1 cellular context compared by ENCODE assay signal in the genomic region with DNA sequence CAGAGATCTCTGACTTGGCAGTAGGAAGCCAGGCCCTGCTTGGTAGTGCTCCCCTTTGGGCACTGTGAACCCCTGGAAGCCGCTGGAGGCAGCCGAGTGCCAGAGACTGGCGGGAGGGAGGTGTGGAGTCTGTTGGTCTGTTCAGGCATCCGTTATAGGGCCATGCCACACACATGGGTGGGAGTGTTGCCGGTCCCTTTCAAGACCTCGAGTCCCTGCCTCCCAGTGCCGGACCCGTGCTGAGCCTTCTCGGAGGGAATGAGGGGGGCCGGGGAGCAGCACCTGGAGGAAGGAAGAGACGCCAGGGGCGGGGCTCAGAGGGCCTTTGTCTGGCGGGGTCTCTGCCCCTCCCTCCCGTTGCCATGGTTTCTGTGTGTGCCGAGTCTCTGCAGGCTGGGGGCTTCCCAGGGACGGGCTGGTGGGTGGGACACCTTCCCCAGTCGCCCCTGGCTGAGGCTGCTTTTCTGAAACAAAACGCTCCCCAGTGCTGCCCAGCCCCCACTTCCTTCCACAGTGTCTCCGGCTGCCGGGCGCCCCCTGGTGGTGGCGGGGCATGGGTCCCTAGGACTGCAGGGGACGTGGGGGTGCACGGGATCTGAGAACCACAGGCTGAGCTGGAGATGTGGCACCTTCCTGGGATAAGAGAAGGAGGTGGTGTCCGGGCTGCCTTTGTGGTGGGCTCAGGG.
TF ChIP-seq lines count a peak whose summit lies in the region.

No MANE protein-coding gene starts in this region.

TF ChIP-seq in HepG2, 621 proteins besides CTCF, POLR2A, EP300 and RAD21 (continued from another document and continues in another):
- TF ChIP-seq, protein P1, sequence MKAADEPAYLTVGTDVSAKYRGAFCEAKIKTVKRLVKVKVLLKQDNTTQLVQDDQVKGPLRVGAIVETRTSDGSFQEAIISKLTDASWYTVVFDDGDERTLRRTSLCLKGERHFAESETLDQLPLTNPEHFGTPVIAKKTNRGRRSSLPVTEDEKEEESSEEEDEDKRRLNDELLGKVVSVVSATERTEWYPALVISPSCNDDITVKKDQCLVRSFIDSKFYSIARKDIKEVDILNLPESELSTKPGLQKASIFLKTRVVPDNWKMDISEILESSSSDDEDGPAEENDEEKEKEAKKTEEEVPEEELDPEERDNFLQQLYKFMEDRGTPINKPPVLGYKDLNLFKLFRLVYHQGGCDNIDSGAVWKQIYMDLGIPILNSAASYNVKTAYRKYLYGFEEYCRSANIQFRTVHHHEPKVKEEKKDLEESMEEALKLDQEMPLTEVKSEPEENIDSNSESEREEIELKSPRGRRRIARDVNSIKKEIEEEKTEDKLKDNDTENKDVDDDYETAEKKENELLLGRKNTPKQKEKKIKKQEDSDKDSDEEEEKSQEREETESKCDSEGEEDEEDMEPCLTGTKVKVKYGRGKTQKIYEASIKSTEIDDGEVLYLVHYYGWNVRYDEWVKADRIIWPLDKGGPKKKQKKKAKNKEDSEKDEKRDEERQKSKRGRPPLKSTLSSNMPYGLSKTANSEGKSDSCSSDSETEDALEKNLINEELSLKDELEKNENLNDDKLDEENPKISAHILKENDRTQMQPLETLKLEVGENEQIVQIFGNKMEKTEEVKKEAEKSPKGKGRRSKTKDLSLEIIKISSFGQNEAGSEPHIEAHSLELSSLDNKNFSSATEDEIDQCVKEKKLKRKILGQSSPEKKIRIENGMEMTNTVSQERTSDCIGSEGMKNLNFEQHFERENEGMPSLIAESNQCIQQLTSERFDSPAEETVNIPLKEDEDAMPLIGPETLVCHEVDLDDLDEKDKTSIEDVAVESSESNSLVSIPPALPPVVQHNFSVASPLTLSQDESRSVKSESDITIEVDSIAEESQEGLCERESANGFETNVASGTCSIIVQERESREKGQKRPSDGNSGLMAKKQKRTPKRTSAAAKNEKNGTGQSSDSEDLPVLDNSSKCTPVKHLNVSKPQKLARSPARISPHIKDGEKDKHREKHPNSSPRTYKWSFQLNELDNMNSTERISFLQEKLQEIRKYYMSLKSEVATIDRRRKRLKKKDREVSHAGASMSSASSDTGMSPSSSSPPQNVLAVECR (CRISPR knock-in tag; IDR thresholded peaks at IDR 0.05; ENCODE audit: borderline replicate concordance), result peak; percentile 44; the same call in 1 of the 2 replicates
- TF ChIP-seq GLMP (CRISPR knock-in tag; IDR thresholded peaks at IDR 0.05; ENCODE audit: borderline replicate concordance) (no peak), SSRP1 (CRISPR knock-in tag; IDR thresholded peaks at IDR 0.05) (no peak), HNRNPLL (IDR thresholded peaks at IDR 0.05; ENCODE audit: low read depth, low read length, poor library complexity, severe bottlenecking) (peak; percentile 48), ARID2 (CRISPR knock-in tag; IDR thresholded peaks at IDR 0.05; ENCODE audit: borderline replicate concordance) (no peak), NFKB2 (CRISPR knock-in tag; IDR thresholded peaks at IDR 0.05; ENCODE audit: borderline replicate concordance) (no peak), KDM1A (CRISPR knock-in tag; IDR thresholded peaks at IDR 0.05) (no peak), ZNF792 (CRISPR knock-in tag; IDR thresholded peaks at IDR 0.05) (peak; percentile 57; the same call in 1 of the 2 replicates), KDM6A (CRISPR knock-in tag; IDR thresholded peaks at IDR 0.05; ENCODE audit: low read depth) (no peak), SYNCRIP (IDR thresholded peaks at IDR 0.05; ENCODE audit: insufficient read depth, low read depth, low read length) (no peak), NFAT5 (CRISPR knock-in tag; IDR thresholded peaks at IDR 0.05) (no peak), PITX1 (CRISPR knock-in tag; IDR thresholded peaks at IDR 0.05) (peak; percentile 59; the same call in 1 of the 2 replicates), ARID5B (CRISPR knock-in tag; IDR thresholded peaks at IDR 0.05) (0 out of 2 replicates have a peak, but pooled peaks have one; percentile 16), ZNF709 (CRISPR knock-in tag; IDR thresholded peaks at IDR 0.05) (no peak), ZNF879 (CRISPR knock-in tag; IDR thresholded peaks at IDR 0.05) (no peak), NR2F1 (CRISPR knock-in tag; IDR thresholded peaks at IDR 0.05) (no peak), ZNF564 (CRISPR knock-in tag; IDR thresholded peaks at IDR 0.05) (no peak), MED8 (CRISPR knock-in tag; IDR thresholded peaks at IDR 0.05; ENCODE audit: insufficient replicate concordance) (peak; percentile 50), POLR2AphosphoS2 (IDR thresholded peaks at IDR 0.05; ENCODE audit: low read depth, low read length) (no peak), NAIF1 (CRISPR knock-in tag; IDR thresholded peaks at IDR 0.05; ENCODE audit: borderline replicate concordance) (no peak), SIN3A (IDR thresholded peaks at IDR 0.05; ENCODE audit: borderline replicate concordance, low read depth, low read length) (no peak), ZMAT3 (CRISPR knock-in tag; conservative IDR thresholded peaks at IDR 0.05) (0 out of 2 replicates have a peak, but pooled peaks have one; percentile 38), AKAP8 (CRISPR knock-in tag; IDR thresholded peaks at IDR 0.05) (no peak; the same call in 1 of the 2 replicates), SMAD9 (CRISPR knock-in tag; IDR thresholded peaks at IDR 0.05) (no peak), GATAD1 (CRISPR knock-in tag; IDR thresholded peaks at IDR 0.05) (no peak), XBP1 (CRISPR knock-in tag; IDR thresholded peaks at IDR 0.05) (no peak), NCOA1 (CRISPR knock-in tag; IDR thresholded peaks at IDR 0.05) (no peak), KDM4B (CRISPR knock-in tag; IDR thresholded peaks at IDR 0.05) (0 out of 2 replicates have a peak, but pooled peaks have one; percentile 51), ARNTL (CRISPR knock-in tag; IDR thresholded peaks at IDR 0.05) (no peak), THYN1 (CRISPR knock-in tag; IDR thresholded peaks at IDR 0.05; ENCODE audit: borderline replicate concordance, low read depth) (no peak), TGIF2 (CRISPR knock-in tag; IDR thresholded peaks at IDR 0.05) (no peak; the same call in 1 of the 2 replicates), SRF (IDR thresholded peaks at IDR 0.05; ENCODE audit: low read depth, low read length) (0 out of 2 replicates have a peak, but pooled peaks have one; percentile 29)
- TF ChIP-seq, protein P2, sequence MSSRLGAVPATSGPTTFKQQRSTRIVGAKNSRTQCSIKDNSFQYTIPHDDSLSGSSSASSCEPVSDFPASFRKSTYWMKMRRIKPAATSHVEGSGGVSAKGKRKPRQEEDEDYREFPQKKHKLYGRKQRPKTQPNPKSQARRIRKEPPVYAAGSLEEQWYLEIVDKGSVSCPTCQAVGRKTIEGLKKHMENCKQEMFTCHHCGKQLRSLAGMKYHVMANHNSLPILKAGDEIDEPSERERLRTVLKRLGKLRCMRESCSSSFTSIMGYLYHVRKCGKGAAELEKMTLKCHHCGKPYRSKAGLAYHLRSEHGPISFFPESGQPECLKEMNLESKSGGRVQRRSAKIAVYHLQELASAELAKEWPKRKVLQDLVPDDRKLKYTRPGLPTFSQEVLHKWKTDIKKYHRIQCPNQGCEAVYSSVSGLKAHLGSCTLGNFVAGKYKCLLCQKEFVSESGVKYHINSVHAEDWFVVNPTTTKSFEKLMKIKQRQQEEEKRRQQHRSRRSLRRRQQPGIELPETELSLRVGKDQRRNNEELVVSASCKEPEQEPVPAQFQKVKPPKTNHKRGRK (CRISPR knock-in tag; IDR thresholded peaks at IDR 0.05), result no peak
- TF ChIP-seq, protein P3, sequence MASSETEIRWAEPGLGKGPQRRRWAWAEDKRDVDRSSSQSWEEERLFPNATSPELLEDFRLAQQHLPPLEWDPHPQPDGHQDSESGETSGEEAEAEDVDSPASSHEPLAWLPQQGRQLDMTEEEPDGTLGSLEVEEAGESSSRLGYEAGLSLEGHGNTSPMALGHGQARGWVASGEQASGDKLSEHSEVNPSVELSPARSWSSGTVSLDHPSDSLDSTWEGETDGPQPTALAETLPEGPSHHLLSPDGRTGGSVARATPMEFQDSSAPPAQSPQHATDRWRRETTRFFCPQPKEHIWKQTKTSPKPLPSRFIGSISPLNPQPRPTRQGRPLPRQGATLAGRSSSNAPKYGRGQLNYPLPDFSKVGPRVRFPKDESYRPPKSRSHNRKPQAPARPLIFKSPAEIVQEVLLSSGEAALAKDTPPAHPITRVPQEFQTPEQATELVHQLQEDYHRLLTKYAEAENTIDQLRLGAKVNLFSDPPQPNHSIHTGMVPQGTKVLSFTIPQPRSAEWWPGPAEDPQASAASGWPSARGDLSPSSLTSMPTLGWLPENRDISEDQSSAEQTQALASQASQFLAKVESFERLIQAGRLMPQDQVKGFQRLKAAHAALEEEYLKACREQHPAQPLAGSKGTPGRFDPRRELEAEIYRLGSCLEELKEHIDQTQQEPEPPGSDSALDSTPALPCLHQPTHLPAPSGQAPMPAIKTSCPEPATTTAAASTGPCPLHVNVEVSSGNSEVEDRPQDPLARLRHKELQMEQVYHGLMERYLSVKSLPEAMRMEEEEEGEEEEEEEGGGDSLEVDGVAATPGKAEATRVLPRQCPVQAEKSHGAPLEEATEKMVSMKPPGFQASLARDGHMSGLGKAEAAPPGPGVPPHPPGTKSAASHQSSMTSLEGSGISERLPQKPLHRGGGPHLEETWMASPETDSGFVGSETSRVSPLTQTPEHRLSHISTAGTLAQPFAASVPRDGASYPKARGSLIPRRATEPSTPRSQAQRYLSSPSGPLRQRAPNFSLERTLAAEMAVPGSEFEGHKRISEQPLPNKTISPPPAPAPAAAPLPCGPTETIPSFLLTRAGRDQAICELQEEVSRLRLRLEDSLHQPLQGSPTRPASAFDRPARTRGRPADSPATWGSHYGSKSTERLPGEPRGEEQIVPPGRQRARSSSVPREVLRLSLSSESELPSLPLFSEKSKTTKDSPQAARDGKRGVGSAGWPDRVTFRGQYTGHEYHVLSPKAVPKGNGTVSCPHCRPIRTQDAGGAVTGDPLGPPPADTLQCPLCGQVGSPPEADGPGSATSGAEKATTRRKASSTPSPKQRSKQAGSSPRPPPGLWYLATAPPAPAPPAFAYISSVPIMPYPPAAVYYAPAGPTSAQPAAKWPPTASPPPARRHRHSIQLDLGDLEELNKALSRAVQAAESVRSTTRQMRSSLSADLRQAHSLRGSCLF (CRISPR knock-in tag; IDR thresholded peaks at IDR 0.05; ENCODE audit: borderline replicate concordance), result no peak
